20 cellular contexts compared by ENCODE assay signal in the genomic region with DNA sequence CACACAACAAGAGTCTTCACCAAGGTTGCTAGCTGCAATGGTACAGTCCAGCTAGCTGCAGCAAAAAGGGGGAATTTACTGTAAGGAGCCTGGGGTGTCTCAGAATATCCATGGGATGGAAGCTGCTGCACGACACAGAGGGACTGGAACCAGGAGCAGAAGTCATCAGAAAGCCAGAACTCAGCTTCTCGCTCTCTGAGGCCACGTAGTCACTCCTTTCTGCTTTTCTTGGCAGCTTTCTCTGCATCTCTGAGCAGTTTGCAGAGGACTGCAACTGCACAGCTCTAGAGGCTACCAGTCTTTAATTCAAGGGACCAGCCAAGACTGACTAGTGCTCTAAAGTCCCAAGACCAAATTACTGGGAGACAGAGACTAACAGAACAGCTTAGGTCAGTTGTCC. TPM values are rescaled to one million over a fixed set of nuclear protein-coding genes. Genes with fewer than 3 reads are reported as not detected.
DNase-seq lines count a peak whose midpoint lies in the region; ATAC-seq and TF ChIP-seq lines count a peak whose summit lies in the region.
"Had no signal": no experiment of that assay in that cellular context is flagged by ENCODE, and none has a peak within 500 bp of the region (broad histone marks: within the 10 kb centered on the region; RNA-seq: fewer than 3 reads in every experiment).

No MANE protein-coding gene starts in this region.

- H3K9ac ChIP-seq in BLaER1 treated with 17β-estradiol and CSF1 and Interleukin-3, amounts not matched to agents 10 nM and 100 nM = peak overlapping the region in 1 of 11 experiments; percentile 2; a peak in 1 of 22 replicates
- H3K9ac ChIP-seq in KMS-11 = no peak overlapping the region

- no peak overlapping the region for H3K4me3 ChIP-seq in BLaER1 treated with 17β-estradiol and CSF1 and Interleukin-3, amounts not matched to agents 10 nM and 100 nM
- H3K4me3 ChIP-seq in KMS-11 (IDR thresholded peaks at IDR 0.05; ENCODE audit: insufficient read depth, low read depth, low read length) = no peak overlapping the region
- H3K4me3 ChIP-seq in fibroblast of the aortic adventitia (ENCODE audit: low read depth, low read length) = no peak overlapping the region
- H3K4me3 ChIP-seq: GM12878, HAP-1 had no signal

- H3K79me2 ChIP-seq in KMS-11 (ENCODE audit: insufficient read depth, low read depth) = no peaks in the 10 kb centered on the region

- peak overlapping the region in 4 of 11 experiments; percentile 37 to 70 (median 54); a peak in 7 of 22 replicates for H3K27ac ChIP-seq in BLaER1 treated with 17β-estradiol and CSF1 and Interleukin-3, amounts not matched to agents 10 nM and 100 nM
- no peak overlapping the region for H3K27ac ChIP-seq in KMS-11

- ATAC-seq in HG03521 (IDR thresholded peaks at IDR 0.05; ENCODE audit: unreplicated experiment) (no peak), GM18505 (IDR thresholded peaks at IDR 0.05; ENCODE audit: unreplicated experiment) (no peak)
- ATAC-seq: GM12878 had no signal

- peaks cover 32 to 74% (median 66%) of the 10 kb centered on the region in 10 experiments for H3K4me1 ChIP-seq in BLaER1 treated with 17β-estradiol and CSF1 and Interleukin-3, amounts not matched to agents 10 nM and 100 nM
- peaks cover 97% of the 10 kb centered on the region for H3K4me1 ChIP-seq in KMS-11 (ENCODE audit: low read depth, poor library complexity, severe bottlenecking)
- H3K4me1 ChIP-seq: HAP-1 had no signal

- TF ChIP-seq CTCF in KMS-11 (conservative IDR thresholded peaks at IDR 0.05; ENCODE audit: low read depth, low read length) = no peak
- TF ChIP-seq CTCF in fibroblast of the aortic adventitia (IDR thresholded peaks at IDR 0.05; ENCODE audit: insufficient read depth, low read length) = no peak

- H2AFZ ChIP-seq in KMS-11 (ENCODE audit: low read depth) = no peak overlapping the region

- TF ChIP-seq POLR2A in GM18505 (IDR thresholded peaks at IDR 0.05; ENCODE audit: borderline replicate concordance, extremely low read depth, insufficient read depth, insufficient read length) = no peak

- H3K36me3 ChIP-seq in BLaER1 treated with 17β-estradiol and CSF1 and Interleukin-3, amounts not matched to agents 10 nM and 100 nM = no peaks in the 10 kb centered on the region
- H3K36me3 ChIP-seq in KMS-11 (ENCODE audit: insufficient read depth) = no peaks in the 10 kb centered on the region
- H3K36me3 ChIP-seq: BE2C, HAP-1 had no signal

- H3K9me3 ChIP-seq in BLaER1 treated with 17β-estradiol and CSF1 and Interleukin-3, amounts not matched to agents 10 nM and 100 nM (replicated peaks in 1 of 11) = no peaks in the 10 kb centered on the region
- H3K9me3 ChIP-seq: BE2C, HAP-1 had no signal

- peak overlapping the region; percentile 8 to 85 (median 67); a peak in 18 of 22 replicates for H3K4me2 ChIP-seq in BLaER1 treated with 17β-estradiol and CSF1 and Interleukin-3, amounts not matched to agents 10 nM and 100 nM
- peak overlapping the region; percentile 56 for H3K4me2 ChIP-seq in KMS-11

- DNase-seq in fibroblast of the aortic adventitia (ENCODE audit: low read depth) (peak; percentile 17), NCI-H2171 treated with DMSO at 0.1 percent for 48 hours (lab: John Stamatoyannopoulos, UW) (no peak), glomerular visceral epithelial cell (ENCODE audit: extremely low spot score) (no peak)
- DNase-seq: BE2C; CD8-positive, alpha-beta memory T cell; COR-L47; DMS 273 treated with DMSO at 0.1 percent for 48 hours; DMS53; DND-41; EL; KBM-7 had no signal

- H4K20me1 ChIP-seq in BLaER1 treated with 17β-estradiol and CSF1 and Interleukin-3, amounts not matched to agents 10 nM and 100 nM = no peaks in the 10 kb centered on the region
- H4K20me1 ChIP-seq in KMS-11 (ENCODE audit: insufficient read depth) = no peaks in the 10 kb centered on the region

- H3K27me3 ChIP-seq in BLaER1 treated with 17β-estradiol and CSF1 and Interleukin-3, amounts not matched to agents 10 nM and 100 nM = no peaks in the 10 kb centered on the region
- no peaks in the 10 kb centered on the region for H3K27me3 ChIP-seq in KMS-11 (ENCODE audit: insufficient read depth, low read depth)
- H3K27me3 ChIP-seq: BE2C had no signal

RNA-seq across cellular contexts. Expression of gene IL10, which starts 27.0 kb away (rescaled TPM):
- not detected in 2 replicates for total RNA-seq in fibroblast of the aortic adventitia (ENCODE audit: low replicate concordance)
- total RNA-seq: A172, G401, H4 had no signal

RNA-seq across cellular contexts. Expression of gene IL19, which starts 28.7 kb away (rescaled TPM):
- 0.41 TPM in 1 of 2 replicates, not detected in the other for total RNA-seq in fibroblast of the aortic adventitia (ENCODE audit: low replicate concordance)
- total RNA-seq: A172; CD8-positive, alpha-beta memory T cell; G401; GM12878; H4 had no signal
